1 cellular context compared by ENCODE assay signal in the genomic region with DNA sequence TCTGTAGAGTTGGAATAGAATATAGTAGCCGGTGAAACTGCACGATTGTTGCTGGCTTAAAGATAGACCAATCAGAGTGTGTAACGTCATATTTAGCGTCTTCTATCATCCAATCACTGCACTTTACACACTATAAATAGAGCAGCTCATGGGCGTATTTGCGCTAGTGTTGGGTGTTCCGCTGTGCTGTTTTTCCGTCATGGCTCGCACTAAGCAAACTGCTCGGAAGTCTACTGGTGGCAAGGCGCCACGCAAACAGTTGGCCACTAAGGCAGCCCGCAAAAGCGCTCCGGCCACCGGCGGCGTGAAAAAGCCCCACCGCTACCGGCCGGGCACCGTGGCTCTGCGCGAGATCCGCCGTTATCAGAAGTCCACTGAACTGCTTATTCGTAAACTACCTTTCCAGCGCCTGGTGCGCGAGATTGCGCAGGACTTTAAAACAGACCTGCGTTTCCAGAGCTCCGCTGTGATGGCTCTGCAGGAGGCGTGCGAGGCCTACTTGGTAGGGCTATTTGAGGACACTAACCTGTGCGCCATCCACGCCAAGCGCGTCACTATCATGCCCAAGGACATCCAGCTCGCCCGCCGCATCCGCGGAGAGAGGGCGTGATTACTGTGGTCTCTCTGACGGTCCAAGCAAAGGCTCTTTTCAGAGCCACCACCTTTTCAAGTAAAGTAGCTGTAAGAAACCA.
TF ChIP-seq lines count a peak whose summit lies in the region.

No MANE protein-coding gene starts in this region.

TF ChIP-seq in SK-N-SH treated with all-trans-retinoic acid at 6 μM for 48 hours, 23 proteins besides CTCF, POLR2A, EP300 and RAD21 (continued from another document):
- TF ChIP-seq PPARA (CRISPR knock-in tag; IDR thresholded peaks at IDR 0.05; ENCODE audit: borderline replicate concordance) (no peak), ZNF8 (CRISPR knock-in tag; IDR thresholded peaks at IDR 0.05) (no peak), CREB5 (CRISPR knock-in tag; IDR thresholded peaks at IDR 0.05; ENCODE audit: low read depth) (0 out of 2 replicates have a peak, but pooled peaks have one; percentile 39), ISL1 (CRISPR knock-in tag; IDR thresholded peaks at IDR 0.05) (no peak), SNAI2 (CRISPR knock-in tag; IDR thresholded peaks at IDR 0.05) (no peak), CSRNP3 (CRISPR knock-in tag; IDR thresholded peaks at IDR 0.05) (peak; percentile 20; the same call in 1 of the 2 replicates), TCF4 (CRISPR knock-in tag; IDR thresholded peaks at IDR 0.05; ENCODE audit: borderline replicate concordance) (no peak), GLIS3 (CRISPR knock-in tag; IDR thresholded peaks at IDR 0.05) (no peak)
- TF ChIP-seq, protein P1, sequence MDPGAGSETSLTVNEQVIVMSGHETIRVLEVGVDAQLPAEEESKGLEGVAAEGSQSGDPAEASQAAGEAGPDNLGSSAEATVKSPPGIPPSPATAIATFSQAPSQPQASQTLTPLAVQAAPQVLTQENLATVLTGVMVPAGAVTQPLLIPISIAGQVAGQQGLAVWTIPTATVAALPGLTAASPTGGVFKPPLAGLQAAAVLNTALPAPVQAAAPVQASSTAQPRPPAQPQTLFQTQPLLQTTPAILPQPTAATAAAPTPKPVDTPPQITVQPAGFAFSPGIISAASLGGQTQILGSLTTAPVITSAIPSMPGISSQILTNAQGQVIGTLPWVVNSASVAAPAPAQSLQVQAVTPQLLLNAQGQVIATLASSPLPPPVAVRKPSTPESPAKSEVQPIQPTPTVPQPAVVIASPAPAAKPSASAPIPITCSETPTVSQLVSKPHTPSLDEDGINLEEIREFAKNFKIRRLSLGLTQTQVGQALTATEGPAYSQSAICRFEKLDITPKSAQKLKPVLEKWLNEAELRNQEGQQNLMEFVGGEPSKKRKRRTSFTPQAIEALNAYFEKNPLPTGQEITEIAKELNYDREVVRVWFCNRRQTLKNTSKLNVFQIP (CRISPR knock-in tag; IDR thresholded peaks at IDR 0.05; ENCODE audit: borderline replicate concordance, low read depth) = no peak
TF ChIP-seq in SK-N-SH treated with all-trans-retinoic acid at 6 μM for 48 hours: peak in this region for 2.
